ENCODE assay signal across 8 cellular contexts in the genomic region with DNA sequence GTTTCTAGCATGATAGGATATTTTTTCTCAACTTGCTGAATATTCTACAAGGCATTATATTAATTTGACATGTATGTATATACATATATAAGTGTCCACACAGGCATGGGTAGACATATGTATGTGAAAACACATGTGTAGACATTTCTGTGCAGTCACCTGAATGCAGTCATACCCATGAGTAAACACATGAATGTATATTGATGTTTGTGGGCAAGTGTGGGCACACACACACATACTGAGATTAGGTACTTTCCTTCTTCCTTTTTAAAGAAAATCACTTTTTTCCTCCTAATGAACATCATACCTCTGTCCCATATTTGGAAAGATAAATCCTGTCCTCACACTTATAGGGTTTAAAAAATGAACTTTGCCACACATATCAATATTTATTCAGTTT. TPM values are rescaled to one million over a fixed set of nuclear protein-coding genes. Genes with fewer than 3 reads are reported as not detected.
DNase-seq lines count a peak whose midpoint lies in the region; ATAC-seq, FAIRE-seq and TF ChIP-seq lines count a peak whose summit lies in the region.
"Not testable (repeated sequence)": the region's sequence is repeated elsewhere in the genome, so short reads cannot be mapped to it uniquely, and the experiment has no call there.

No MANE protein-coding gene starts in this region.

- POLR2A ChIA-PET in OCI-LY7 (lab: Charles Lee), result interaction anchor here (0.5 to 1.7 kb wide), 5 partner anchors 13 to 213 kb away, joined by 3 to 9 read pairs (median 3); no protein-coding TSS in a partner anchor
- POLR2A ChIA-PET in activated CD4-positive, alpha-beta T cell treated with anti-CD3 and anti-CD28 coated beads, Interleukin-2, amount 10 ng/mL, durations not matched to agents 7 days and 5 days (lab: Charles Lee), result interaction anchor here (0.9 kb wide), 1 partner anchor 89 kb away, joined by 3 read pairs; no protein-coding TSS in a partner anchor
- POLR2A ChIA-PET in naive thymus-derived CD8-positive, alpha-beta T cell (lab: Charles Lee), result interaction anchor here (1.0 to 1.6 kb wide), 3 partner anchors 9 to 154 kb away, joined by 3 to 5 read pairs (median 4); no protein-coding TSS in a partner anchor

- H3K4me2 ChIP-seq in OCI-LY7 (ENCODE audit: low read length), result peak overlapping the region; percentile 78

- H3K27ac Mint-ChIP-seq in activated CD4-positive, alpha-beta T cell treated with anti-CD3 and anti-CD28 coated beads, Interleukin-2, amount 10 ng/mL, durations not matched to agents 7 days and 5 days, result peak overlapping the region; percentile 88
- peak overlapping the region; percentile 81 to 95 (median 89) for H3K27ac Mint-ChIP-seq in naive thymus-derived CD8-positive, alpha-beta T cell
- peak overlapping the region; percentile 67 to 85 for H3K27ac Mint-ChIP-seq in stimulated activated naive CD8-positive, alpha-beta T cell treated with anti-CD3 and anti-CD28 coated beads, Interleukin-15, amount 100 ng/mL, for 72 hours

- H3K4me1 Mint-ChIP-seq in activated CD4-positive, alpha-beta T cell treated with anti-CD3 and anti-CD28 coated beads, Interleukin-2, amount 10 ng/mL, durations not matched to agents 7 days and 5 days, result peaks cover 69% of the 10 kb centered on the region
- peaks cover 18 to 81% (median 54%) of the 10 kb centered on the region in 4 donors for H3K4me1 Mint-ChIP-seq in naive thymus-derived CD8-positive, alpha-beta T cell
- H3K4me1 Mint-ChIP-seq in stimulated activated naive CD8-positive, alpha-beta T cell treated with anti-CD3 and anti-CD28 coated beads, Interleukin-15, amount 100 ng/mL, for 72 hours, result peaks cover 55% of the 10 kb centered on the region

- peaks cover 57% of the 10 kb centered on the region for H3K79me2 ChIP-seq in OCI-LY7 (ENCODE audit: insufficient read depth, low read depth, low read length)

- CTCF ChIA-PET in OCI-LY7 (lab: Charles Lee; ENCODE audit: unreplicated experiment); activated CD4-positive, alpha-beta T cell treated with anti-CD3 and anti-CD28 coated beads, Interleukin-2, amount 10 ng/mL, durations not matched to agents 7 days and 5 days (lab: Charles Lee): not testable (repeated sequence)

- TF ChIP-seq CTCF in OCI-LY7 (conservative IDR thresholded peaks at IDR 0.05; ENCODE audit: low read length); bronchial epithelial cell (IDR thresholded peaks at IDR 0.05; ENCODE audit: insufficient read depth, low read length, severe bottlenecking): not testable (repeated sequence)

- peak overlapping the region; percentile 53 for H3K4me3 Mint-ChIP-seq in activated CD4-positive, alpha-beta T cell treated with anti-CD3 and anti-CD28 coated beads, Interleukin-2, amount 10 ng/mL, durations not matched to agents 7 days and 5 days
- H3K4me3 Mint-ChIP-seq in naive thymus-derived CD8-positive, alpha-beta T cell, result peak overlapping the region; percentile 16 to 73 (median 62)
- H3K4me3 Mint-ChIP-seq in stimulated activated naive CD8-positive, alpha-beta T cell treated with anti-CD3 and anti-CD28 coated beads, Interleukin-15, amount 100 ng/mL, for 72 hours, result not testable (repeated sequence)

- H3K27me3 Mint-ChIP-seq in activated CD4-positive, alpha-beta T cell treated with anti-CD3 and anti-CD28 coated beads, Interleukin-2, amount 10 ng/mL, durations not matched to agents 7 days and 5 days; naive thymus-derived CD8-positive, alpha-beta T cell; stimulated activated naive CD8-positive, alpha-beta T cell treated with anti-CD3 and anti-CD28 coated beads, Interleukin-15, amount 100 ng/mL, for 72 hours: not testable (repeated sequence)

- not testable (repeated sequence) for H3K9me3 ChIP-seq in OCI-LY7 (ENCODE audit: low read length)

- FAIRE-seq in bronchial epithelial cell (lab: Jason Lieb, UNC), result not testable (repeated sequence)

- not testable (repeated sequence) for BruUV-seq in OCI-LY7 (replicated peaks; lab: Mats Ljungman, UMichigan)

- H2AFZ ChIP-seq in OCI-LY7 (ENCODE audit: low read length), result not testable (repeated sequence)

- peak; percentile 45 for ATAC-seq in GM18868 (IDR thresholded peaks at IDR 0.05; ENCODE audit: unreplicated experiment)
- ATAC-seq in naive thymus-derived CD8-positive, alpha-beta T cell, result not testable (repeated sequence)
- ATAC-seq in stimulated activated naive CD8-positive, alpha-beta T cell treated with anti-CD3 and anti-CD28 coated beads, Interleukin-15, amount 100 ng/mL, for 72 hours, result peak; percentile 75

- peak overlapping the region; percentile 99 for H3K27ac ChIP-seq in OCI-LY7 (ENCODE audit: low read depth, low read length, poor library complexity, severe bottlenecking)

- peaks cover 35% of the 10 kb centered on the region for H3K36me3 ChIP-seq in OCI-LY7 (ENCODE audit: insufficient read depth, low read length)
- not testable (repeated sequence) for H3K36me3 ChIP-seq in bronchial epithelial cell (ENCODE audit: control insufficient read depth, insufficient read depth, low read length)

- peak; percentile 40 for DNase-seq in CD1c-positive myeloid dendritic cell (ENCODE audit: extremely low spot score)
- not testable (repeated sequence) for DNase-seq in OCI-LY7 (ENCODE audit: low spot score); activated CD4-positive, alpha-beta T cell treated with anti-CD3 and anti-CD28 coated beads, Interleukin-2, amount 10 ng/mL, durations not matched to agents 7 days and 5 days; naive thymus-derived CD8-positive, alpha-beta T cell; stimulated activated naive CD8-positive, alpha-beta T cell treated with anti-CD3 and anti-CD28 coated beads, Interleukin-15, amount 100 ng/mL, for 72 hours
- peak; percentile 68 for DNase-seq in activated effector memory CD4-positive, alpha-beta T cell treated with anti-CD3 and anti-CD28 coated beads, Interleukin-2, amount 50 U/mL, for 16 hours
- peak; percentile 43 for DNase-seq in bronchial epithelial cell (ENCODE audit: low read depth)

- H3K36me3 Mint-ChIP-seq in activated CD4-positive, alpha-beta T cell treated with anti-CD3 and anti-CD28 coated beads, Interleukin-2, amount 10 ng/mL, durations not matched to agents 7 days and 5 days (ENCODE audit: low read depth), result peaks cover 13% of the 10 kb centered on the region
- H3K36me3 Mint-ChIP-seq in naive thymus-derived CD8-positive, alpha-beta T cell, result not testable (repeated sequence)

- H3K9me3 Mint-ChIP-seq in activated CD4-positive, alpha-beta T cell treated with anti-CD3 and anti-CD28 coated beads, Interleukin-2, amount 10 ng/mL, durations not matched to agents 7 days and 5 days; naive thymus-derived CD8-positive, alpha-beta T cell; stimulated activated naive CD8-positive, alpha-beta T cell treated with anti-CD3 and anti-CD28 coated beads, Interleukin-15, amount 100 ng/mL, for 72 hours: not testable (repeated sequence)

- H3K4me3 ChIP-seq in OCI-LY7 (ENCODE audit: low read depth, low read length, poor library complexity, severe bottlenecking), result peak overlapping the region; percentile 18
- H3K4me3 ChIP-seq in bronchial epithelial cell (ENCODE audit: low read depth, low read length), result not testable (repeated sequence)

- peaks cover 98% of the 10 kb centered on the region for H3K4me1 ChIP-seq in OCI-LY7 (ENCODE audit: insufficient read depth, low read length, poor library complexity, severe bottlenecking)

- intact Hi-C loops in OCI-LY7 (cut with micrococcal nuclease; ENCODE audit: unreplicated experiment), result loop anchor here (5.0 kb wide), 1 partner anchor 214 kb away; no protein-coding TSS in a partner anchor

- H3K9me2 ChIP-seq in OCI-LY7 (ENCODE audit: insufficient read depth, low read length), result not testable (repeated sequence)

- not testable (repeated sequence) for H4K20me1 ChIP-seq in OCI-LY7 (ENCODE audit: insufficient read depth, low read length)

- not testable (repeated sequence) for H3K27me3 ChIP-seq in bronchial epithelial cell (ENCODE audit: control insufficient read depth, insufficient read depth, low read length)

RNA-seq across cellular contexts. Expression of gene LRRC37A3, which starts 49.4 kb away (rescaled TPM):
- total RNA-seq in OCI-LY7 (2014; rRNA removed; shearing (Covaris generic)), result 6.2 and 7.3 TPM in 2 replicates
- total RNA-seq in OCI-LY7 (2022) (27.6 and 30.6 TPM in 2 replicates), bronchial epithelial cell (1.1 and 5.0 TPM in 2 replicates)
- 1 to 10 TPM; 6.5 to 7.8 TPM for total RNA-seq in activated CD4-positive, alpha-beta T cell treated with anti-CD3 and anti-CD28 coated beads, Interleukin-2, amount 10 ng/mL, durations not matched to agents 7 days and 5 days
- total RNA-seq in naive thymus-derived CD8-positive, alpha-beta T cell, result 10 to 100 TPM; 28.5 to 30.1 TPM
- polyA plus RNA-seq in naive thymus-derived CD8-positive, alpha-beta T cell, result 1 to 10 TPM in 2 of 3 donors, under 1 TPM in 1; 0.75 to 2.9 (median 1.1) TPM
